In the genomic region with DNA sequence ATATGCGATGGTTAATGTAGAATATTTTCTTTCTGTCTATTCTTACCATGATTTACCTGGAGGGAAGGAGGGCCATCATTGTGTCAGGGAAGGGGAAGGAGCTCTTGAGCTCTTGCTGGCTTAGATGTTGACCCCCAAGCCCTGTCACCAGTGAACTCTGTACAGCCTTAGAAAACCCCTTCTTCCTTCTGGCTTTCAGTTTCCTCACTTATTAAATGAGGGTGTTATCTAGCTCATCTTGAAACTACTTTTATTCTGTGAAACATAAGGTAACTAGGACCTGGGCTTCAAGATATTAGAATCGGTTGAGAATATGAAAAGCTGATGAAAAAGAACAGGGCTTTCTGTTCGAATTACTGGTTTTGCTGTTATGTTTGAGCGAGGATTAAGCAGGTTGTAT, we compare ENCODE assay signal across 9 cellular contexts. TPM values are rescaled to one million over a fixed set of nuclear protein-coding genes. Genes with fewer than 3 reads are reported as not detected.
DNase-seq lines count a peak whose midpoint lies in the region; ATAC-seq and TF ChIP-seq lines count a peak whose summit lies in the region.
"Had no signal": no experiment of that assay in that cellular context is flagged by ENCODE, and none has a peak within 500 bp of the region (broad histone marks: within the 10 kb centered on the region; RNA-seq: fewer than 3 reads in every experiment).

No MANE protein-coding gene starts in this region.

- H3K4me3 Mint-ChIP-seq in MCF 10A (ENCODE audit: unreplicated experiment), result no peak overlapping the region
- no peak overlapping the region for H3K4me3 Mint-ChIP-seq in type B pancreatic cell
- no peak overlapping the region for H3K4me3 Mint-ChIP-seq in endodermal cell

- H2AFZ ChIP-seq in osteoblast (ENCODE audit: low read length), result no peak overlapping the region

- no TSS peak for BruUV-seq in MCF 10A (replicated peaks; lab: Mats Ljungman, UMichigan)

- H3K27me3 Mint-ChIP-seq in MCF 10A (ENCODE audit: insufficient read depth, unreplicated experiment) (no peaks in the 10 kb centered on the region), type B pancreatic cell (no peaks in the 10 kb centered on the region), endodermal cell (ENCODE audit: insufficient read depth) (no peaks in the 10 kb centered on the region)

- H4K20me1 ChIP-seq in osteoblast (ENCODE audit: insufficient read depth, low read length), result no peaks in the 10 kb centered on the region

- H3K9me3 ChIP-seq in breast epithelium (no peaks in the 10 kb centered on the region), osteoblast (ENCODE audit: low read depth, low read length) (no peaks in the 10 kb centered on the region), endodermal cell (ENCODE audit: control insufficient read depth, low read length) (no peaks in the 10 kb centered on the region)

- CTCF ChIA-PET in MCF 10A (lab: Yijun Ruan, JAX), result no interaction called here

- H3K4me3 ChIP-seq in breast epithelium (no peak overlapping the region), osteoblast (ENCODE audit: insufficient read depth, low read length) (no peak overlapping the region), endodermal cell (ENCODE audit: low read length) (no peak overlapping the region)

- no peak for TF ChIP-seq POLR2A in breast epithelium (IDR thresholded peaks at IDR 0.05)

- H3K36me3 Mint-ChIP-seq in MCF 10A (ENCODE audit: insufficient read depth, unreplicated experiment) (peaks cover 16% of the 10 kb centered on the region), type B pancreatic cell (peaks cover 21% of the 10 kb centered on the region), endodermal cell (ENCODE audit: low read depth) (peaks cover 18% of the 10 kb centered on the region)

- H3K27me3 ChIP-seq in breast epithelium (no peaks in the 10 kb centered on the region), osteoblast (ENCODE audit: insufficient read depth, low read length) (no peaks in the 10 kb centered on the region), endodermal cell (ENCODE audit: control insufficient read depth, insufficient read depth, low read length, poor library complexity, severe bottlenecking) (no peaks in the 10 kb centered on the region)

- H3K4me1 Mint-ChIP-seq in MCF 10A (ENCODE audit: insufficient read depth, unreplicated experiment) (peaks cover 51% of the 10 kb centered on the region), type B pancreatic cell (ENCODE audit: unreplicated experiment) (peaks cover 31% of the 10 kb centered on the region), endodermal cell (peaks cover 31% of the 10 kb centered on the region)

- H3K4me2 ChIP-seq in osteoblast (ENCODE audit: insufficient read depth, low read length), result no peak overlapping the region

- H3K36me3 ChIP-seq in breast epithelium (no peaks in the 10 kb centered on the region), osteoblast (ENCODE audit: insufficient read depth, low read length) (peaks cover 19% of the 10 kb centered on the region), endodermal cell (ENCODE audit: control insufficient read depth, insufficient read depth, low read length) (peaks cover 34% of the 10 kb centered on the region)

- H3K9me3 Mint-ChIP-seq in MCF 10A (ENCODE audit: unreplicated experiment) (no peaks in the 10 kb centered on the region), type B pancreatic cell (peaks cover 3% of the 10 kb centered on the region), endodermal cell (no peaks in the 10 kb centered on the region)

- intact Hi-C loops in MCF 10A (cut with micrococcal nuclease), result no loop called here
- intact Hi-C loops in breast epithelium (cut with DNase I; ENCODE audit: low total_unique reads), result no loop called here

- POLR2A ChIA-PET in MCF 10A (lab: Yijun Ruan, JAX), result interaction anchor here (0.7 to 3.0 kb wide), 8 partner anchors 11 to 199 kb away, joined by 3 to 11 read pairs (median 6); a partner anchor contains a TSS

- peaks cover 96% of the 10 kb centered on the region for H3K79me2 ChIP-seq in osteoblast (ENCODE audit: insufficient read depth, low read length)

- ATAC-seq in HG02588 (IDR thresholded peaks at IDR 0.05; ENCODE audit: unreplicated experiment) (peak; percentile 79), HG03457 (IDR thresholded peaks at IDR 0.05; ENCODE audit: unreplicated experiment) (peak; percentile 88)

- TF ChIP-seq CTCF in MCF 10A (IDR thresholded peaks at IDR 0.05; ENCODE audit: unreplicated experiment), result no peak
- no peak for TF ChIP-seq CTCF in breast epithelium (IDR thresholded peaks at IDR 0.05)
- TF ChIP-seq CTCF in type B pancreatic cell (conservative IDR thresholded peaks at IDR 0.05), result no peak
- no peak for TF ChIP-seq CTCF in osteoblast (IDR thresholded peaks at IDR 0.05; ENCODE audit: extremely low read depth, low read depth, low read length)
- no peak for TF ChIP-seq CTCF in endodermal cell (conservative IDR thresholded peaks at IDR 0.05)

- WGBS in endodermal cell (ENCODE audit: insufficient coverage in 1 of 2, insufficient read length in 1 of 2), 2 experiments, result 83% methylated on average over 4 of the region's 4 CpGs; no CpG with 5 or more reads in 1 of the 2 experiments

- no peak overlapping the region for H3K9ac ChIP-seq in endodermal cell (ENCODE audit: extremely low read depth, low read length, poor library complexity, severe bottlenecking)

- H3K27ac ChIP-seq in breast epithelium (no peak overlapping the region), osteoblast (ENCODE audit: low read depth, low read length) (no peak overlapping the region), endodermal cell (ENCODE audit: low read depth, low read length) (no peak overlapping the region)

- DNase-seq in MCF 10A (ENCODE audit: unreplicated experiment) (no peak), breast epithelium (ENCODE audit: low spot score in 2 of 2) (no peak), type B pancreatic cell (ENCODE audit: extremely low spot score, unreplicated experiment) (no peak), amniotic stem cell (lab: John Stamatoyannopoulos, UW) (no peak), osteoblast (ENCODE audit: insufficient read length, low spot score, missing footprints) (no peak), endodermal cell (no peak)
- DNase-seq: activated CD4-positive, alpha-beta T cell treated with anti-CD3 and anti-CD28 coated beads for 1 hour had no signal

- peak overlapping the region; percentile 89 for H3K27ac Mint-ChIP-seq in MCF 10A (ENCODE audit: low read depth, unreplicated experiment)
- H3K27ac Mint-ChIP-seq in type B pancreatic cell, result peak overlapping the region; percentile 42
- H3K27ac Mint-ChIP-seq in endodermal cell, result no peak overlapping the region

- H3K4me1 ChIP-seq in breast epithelium (peaks cover 0 to 6% of the 10 kb centered on the region in 2 donors), osteoblast (ENCODE audit: insufficient read depth, low read length) (peaks cover 24% of the 10 kb centered on the region), endodermal cell (ENCODE audit: control insufficient read depth, insufficient read depth, low read length) (no peaks in the 10 kb centered on the region)

RNA-seq across cellular contexts. Expression of a gene that starts 25.1 kb away (rescaled TPM):
- total RNA-seq in MCF 10A (2022) (0.26 TPM in 1 of 2 replicates, not detected in the other), breast epithelium (under 1 TPM in 1 of 3 donors, not detected in 2; 0.15 TPM), type B pancreatic cell (ENCODE audit: low replicate concordance) (0.58 TPM in 1 of 2 replicates, not detected in the other), osteoblast (0.59 and 1.1 TPM in 2 replicates), endodermal cell (under 1 TPM in 1 of 2 donors, not detected in 1; 0.90 TPM)
- 0.36 TPM for polyA plus RNA-seq in endodermal cell (2013, experiment 1 of 2)
- not detected for polyA plus RNA-seq in endodermal cell (2013, experiment 2 of 2)

RNA-seq across cellular contexts. Expression of a gene that starts 26.2 kb away (rescaled TPM):
- total RNA-seq in MCF 10A (2022), result 100 and 115 TPM in 2 replicates
- total RNA-seq in breast epithelium, result 100 to 1,000 TPM in 1 of 3 donors, 10 to 100 TPM in 2; 86.9 to 101 (median 93.4) TPM
- 47.4 and 76.2 TPM in 2 replicates for total RNA-seq in type B pancreatic cell (ENCODE audit: low replicate concordance)
- total RNA-seq in osteoblast, result 74.8 and 78.2 TPM in 2 replicates
- total RNA-seq in endodermal cell, result 10 to 100 TPM; 41.8 to 48.6 TPM
- polyA plus RNA-seq in endodermal cell (2013, experiment 1 of 2), result 62.5 TPM
- polyA plus RNA-seq in endodermal cell (2013, experiment 2 of 2), result 65.1 TPM
